In genomic region chr6:79522609-79523008, GRCh38 we compare ENCODE assay signal across 23 cellular contexts. TPM values are rescaled to one million over a fixed set of nuclear protein-coding genes. Genes with fewer than 3 reads are reported as not detected.
DNase-seq lines count a peak whose midpoint lies in the region; ATAC-seq, FAIRE-seq and TF ChIP-seq lines count a peak whose summit lies in the region.
"Had no signal": no experiment of that assay in that cellular context is flagged by ENCODE, and none has a peak within 500 bp of the region (broad histone marks: within the 10 kb centered on the region; RNA-seq: fewer than 3 reads in every experiment).

No MANE protein-coding gene starts in this region.

- POLR2A ChIA-PET in HepG2 (lab: Yijun Ruan, JAX) = no interaction called here

- no TSS peak for BruUV-seq in HepG2 (replicated peaks; lab: Mats Ljungman, UMichigan)

- H3K27ac ChIP-seq in HepG2 (ENCODE audit: extremely low read length, insufficient read depth, low read length) = no peak overlapping the region
- H3K27ac ChIP-seq in right lobe of liver = no peak overlapping the region
- peak overlapping the region in 1 of 2 donors; percentile 43 for H3K27ac ChIP-seq in testis
- H3K27ac ChIP-seq: 22Rv1; A549; BLaER1 treated with 17β-estradiol and CSF1 and Interleukin-3, amounts not matched to agents 10 nM and 100 nM; C4-2B had no signal

- TF ChIP-seq POLR2A in HepG2 (IDR thresholded peaks at IDR 0.05; ENCODE audit: insufficient read depth in 1 of 2, low read depth in 2 of 2, low read length in 2 of 2) = no peak
- TF ChIP-seq POLR2A in right lobe of liver (IDR thresholded peaks at IDR 0.05) = no peak
- TF ChIP-seq POLR2A in testis (IDR thresholded peaks at IDR 0.05) = no peak

- in situ Hi-C loops in HepG2 (cut with HindIII; ENCODE audit: extremely low pct_ligation_motif_present, low pct_unique_long_range_greater_than_20kb) = no loop called here

- H3K4me2 ChIP-seq in HepG2 (ENCODE audit: low read depth, low read length) = no peak overlapping the region; the same call in 1 of the 2 replicates
- H3K4me2 ChIP-seq: A549; BLaER1 treated with 17β-estradiol and CSF1 and Interleukin-3, amounts not matched to agents 10 nM and 100 nM had no signal

- CTCF ChIA-PET in HepG2 (lab: Yijun Ruan, JAX; ENCODE audit: low intra/inter-chr PET ratio, low total read pairs) = no interaction called here

- no peak for DNase-seq in HepG2 (ENCODE audit: low spot score)
- no peak for DNase-seq in right lobe of liver
- DNase-seq in testis = peak; percentile 51
- no peak for DNase-seq in ureter (ENCODE audit: low spot score)
- DNase-seq in activated gamma-delta T cell (lab: John Stamatoyannopoulos, UW) = no peak
- DNase-seq: AML-193; Caco-2; CD4-positive, alpha-beta T cell; CD8-positive, alpha-beta T cell; DMS 273 treated with DMSO at 0.1 percent for 48 hours; DMS153; DMS53; DMS79; DND-41; EL; GDM1 had no signal

- ATAC-seq in HepG2 = no peak
- ATAC-seq in right lobe of liver = no peak
- ATAC-seq: A549; CD8-positive, alpha-beta T cell; GM12878 had no signal

- no peaks in the 10 kb centered on the region for H3K79me2 ChIP-seq in HepG2 (ENCODE audit: insufficient read depth, low read length)

- H3K4me1 ChIP-seq in HepG2 (ENCODE audit: insufficient read depth, low read length) (peaks cover 44% of the 10 kb centered on the region), right lobe of liver (no peaks in the 10 kb centered on the region), testis (peaks cover 16% of the 10 kb centered on the region)
- H3K4me1 ChIP-seq: BLaER1 treated with 17β-estradiol and CSF1 and Interleukin-3, amounts not matched to agents 10 nM and 100 nM had no signal

- H4K20me1 ChIP-seq in HepG2 (ENCODE audit: insufficient read depth, low read length) = no peaks in the 10 kb centered on the region
- H4K20me1 ChIP-seq: BLaER1 treated with 17β-estradiol and CSF1 and Interleukin-3, amounts not matched to agents 10 nM and 100 nM had no signal

- FAIRE-seq in HepG2 (lab: Jason Lieb, UNC) = no peak
- FAIRE-seq: A549, GM12878, GM12892, GM18507 had no signal

- no peaks in the 10 kb centered on the region for H3K27me3 ChIP-seq in HepG2 (ENCODE audit: control insufficient read depth in 1 of 2, insufficient read depth in 2 of 2, low read length in 2 of 2)
- no peaks in the 10 kb centered on the region for H3K27me3 ChIP-seq in right lobe of liver
- H3K27me3 ChIP-seq in testis = no peaks in the 10 kb centered on the region
- H3K27me3 ChIP-seq: BLaER1 treated with 17β-estradiol and CSF1 and Interleukin-3, amounts not matched to agents 10 nM and 100 nM had no signal

- no peak overlapping the region for H2AFZ ChIP-seq in HepG2 (ENCODE audit: low read length)

- WGBS in HepG2 (ENCODE audit: low lambda C conversion rate) = 94% methylated on average over 3 of the region's 3 CpGs
- WGBS in right lobe of liver (ENCODE audit: insufficient coverage, low coverage, low lambda C conversion rate, missing lambda C conversion rate) = 85% methylated on average over 3 of the region's 3 CpGs
- WGBS in testis, 2 donors = 73 to 88% methylated on average over 3 of the region's 3 CpGs

- TF ChIP-seq RAD21 in HepG2 (CRISPR knock-in tag; IDR thresholded peaks at IDR 0.05) = no peak

- intact Hi-C loops in HepG2 (cut with micrococcal nuclease; ENCODE audit: unreplicated experiment) = loop anchor here (10.0 kb wide), 1 partner anchor 288 kb away; the partner anchor contains the start of gene HMGN3
- intact Hi-C loops in right lobe of liver (cut with DNase I) = no loop called here
- intact Hi-C loops in testis (cut with DNase I; ENCODE audit: low total_unique reads) = no loop called here

- H3K36me3 ChIP-seq in HepG2 (replicated peaks in 1 of 2; ENCODE audit: control insufficient read depth in 1 of 2, insufficient read depth in 2 of 2, low read length in 2 of 2) (no peaks in the 10 kb centered on the region; a peak in 1 of 5 replicates), right lobe of liver (no peaks in the 10 kb centered on the region), testis (ENCODE audit: low read depth, missing control alignments) (no peaks in the 10 kb centered on the region)
- H3K36me3 ChIP-seq: BLaER1 treated with 17β-estradiol and CSF1 and Interleukin-3, amounts not matched to agents 10 nM and 100 nM had no signal

- H3K9ac ChIP-seq in HepG2 (ENCODE audit: insufficient read depth, low read depth, low read length) = no peak overlapping the region
- H3K9ac ChIP-seq: BLaER1 treated with 17β-estradiol and CSF1 and Interleukin-3, amounts not matched to agents 10 nM and 100 nM had no signal

- H3K4me3 ChIP-seq in HepG2 (replicated peaks in 1 of 3; ENCODE audit: insufficient read depth in 1 of 3, low read depth in 2 of 3, low read length in 3 of 3) (no peak overlapping the region), right lobe of liver (no peak overlapping the region), testis (no peak overlapping the region)
- H3K4me3 ChIP-seq: A549; BLaER1 treated with 17β-estradiol and CSF1 and Interleukin-3, amounts not matched to agents 10 nM and 100 nM; GM12878 had no signal

- TF ChIP-seq EP300 in HepG2 (IDR thresholded peaks at IDR 0.05; ENCODE audit: low read depth in 2 of 2, low read length in 2 of 2) (no peak), HepG2 (CRISPR knock-in tag; IDR thresholded peaks at IDR 0.05; ENCODE audit: borderline replicate concordance) (no peak)

- no peaks in the 10 kb centered on the region for H3K9me3 ChIP-seq in HepG2 (ENCODE audit: low read length)
- no peaks in the 10 kb centered on the region for H3K9me3 ChIP-seq in right lobe of liver
- no peaks in the 10 kb centered on the region for H3K9me3 ChIP-seq in testis
- H3K9me3 ChIP-seq: A549; BLaER1 treated with 17β-estradiol and CSF1 and Interleukin-3, amounts not matched to agents 10 nM and 100 nM; Caco-2 had no signal

- TF ChIP-seq CTCF in HepG2 (CRISPR knock-in tag; IDR thresholded peaks at IDR 0.05) = no peak
- TF ChIP-seq CTCF in right lobe of liver (IDR thresholded peaks at IDR 0.05) = no peak
- no peak for TF ChIP-seq CTCF in testis (IDR thresholded peaks at IDR 0.05)

TF ChIP-seq in HepG2, 621 proteins besides CTCF, POLR2A, EP300 and RAD21:
- TF ChIP-seq SNAI1 (CRISPR knock-in tag; IDR thresholded peaks at IDR 0.05; ENCODE audit: borderline replicate concordance) = no peak
- no peak for TF ChIP-seq AHR (CRISPR knock-in tag; IDR thresholded peaks at IDR 0.05)
- 0 out of 2 replicates have a peak, but pooled peaks have one; percentile 15 for TF ChIP-seq ZMYM4 (CRISPR knock-in tag; IDR thresholded peaks at IDR 0.05)

RNA-seq across cellular contexts. Expression of gene LCA5, which starts 14.6 kb away (rescaled TPM):
- total RNA-seq in HepG2 (2016; rRNA removed; fragmentation: Illumina TruSeq; extraction: Trizol) (4.6 and 7.7 TPM in 2 replicates), right lobe of liver (under 1 TPM; 0.26 to 0.74 (median 0.51) TPM), testis (10 to 100 TPM; 15.4 to 17.7 TPM), ureter (5.8 TPM)
- 1.9 and 2.0 TPM in 2 replicates for total RNA-seq in HepG2 (2016; cell fraction: cytosol; rRNA removed; fragmentation: Illumina TruSeq; extraction: Trizol; ENCODE audit: low read depth)
- 4.0 and 7.6 TPM in 2 replicates for total RNA-seq in HepG2 (2016; cell fraction: insoluble cytoplasmic fraction; rRNA removed; fragmentation: Illumina TruSeq; extraction: Trizol)
- 2.3 TPM in 2 replicates for total RNA-seq in HepG2 (2016; cell fraction: membrane; rRNA removed; fragmentation: Illumina TruSeq; extraction: Trizol)
- total RNA-seq in HepG2 (2016; cell fraction: nucleus; rRNA removed; fragmentation: Illumina TruSeq; extraction: Trizol) = 7.1 and 7.4 TPM in 2 replicates
- polyA plus RNA-seq in HepG2 (2011; rRNA removed) (0.56 and 0.84 TPM in 2 replicates), testis (ENCODE audit: insufficient read depth, low read depth, low replicate concordance) (5.2 TPM)
- 0.28 and 0.45 TPM in 2 replicates for polyA plus RNA-seq in HepG2 (2011; cell fraction: cytosol; rRNA removed)
- 0.48 and 0.57 TPM in 2 replicates for polyA plus RNA-seq in HepG2 (2011; cell fraction: nucleus; rRNA removed)
- 1.3 and 1.8 TPM in 2 replicates for polyA plus RNA-seq in HepG2 (2012)
- 0.10 TPM in 2 replicates for polyA plus RNA-seq in HepG2 (2016; cell fraction: cytosol; fragmentation: Illumina TruSeq; extraction: Trizol; ENCODE audit: low read depth)
- polyA plus RNA-seq in HepG2 (2016; cell fraction: insoluble cytoplasmic fraction; fragmentation: Illumina TruSeq; extraction: Trizol; ENCODE audit: low read depth) = 3.7 and 4.7 TPM in 2 replicates
- polyA plus RNA-seq in HepG2 (2016; cell fraction: membrane; fragmentation: Illumina TruSeq; extraction: Trizol; ENCODE audit: low read depth) = 0.31 and 0.45 TPM in 2 replicates
- 4.2 and 5.1 TPM in 2 replicates for polyA plus RNA-seq in HepG2 (2016; cell fraction: nucleus; fragmentation: Illumina TruSeq; extraction: Trizol; ENCODE audit: insufficient read depth, low read depth)
- polyA minus RNA-seq in HepG2 (2011; rRNA and poly(A)+ RNA removed; ENCODE audit: low replicate concordance) = 0.14 and 0.62 TPM in 2 replicates
- 1.2 and 1.7 TPM in 2 replicates for polyA minus RNA-seq in HepG2 (2011; cell fraction: cytosol; rRNA and poly(A)+ RNA removed)
- polyA minus RNA-seq in HepG2 (2011; cell fraction: nucleus; rRNA and poly(A)+ RNA removed) = 5.3 and 6.7 TPM in 2 replicates
- total RNA-seq: CD4-positive, alpha-beta T cell; CD8-positive, alpha-beta T cell had no signal
